ENCODE assay signal across 15 cellular contexts in genomic region chr5:132485641-132486317, GRCh38. TPM values are rescaled to one million over a fixed set of nuclear protein-coding genes. Genes with fewer than 3 reads are reported as not detected.
DNase-seq lines count a peak whose midpoint lies in the region; ATAC-seq, FAIRE-seq and TF ChIP-seq lines count a peak whose summit lies in the region.
"Had no signal": no experiment of that assay in that cellular context is flagged by ENCODE, and none has a peak within 500 bp of the region (broad histone marks: within the 10 kb centered on the region; RNA-seq: fewer than 3 reads in every experiment).

No MANE protein-coding gene starts in this region.

- H3K9me3 ChIP-seq in Caco-2 = no peaks in the 10 kb centered on the region
- H3K9me3 ChIP-seq in colonic mucosa = no peaks in the 10 kb centered on the region
- no peaks in the 10 kb centered on the region for H3K9me3 ChIP-seq in sigmoid colon
- H3K9me3 ChIP-seq: esophagus squamous epithelium had no signal

- H3K4me1 Mint-ChIP-seq in Caco-2 (ENCODE audit: low read depth, unreplicated experiment) (no peaks in the 10 kb centered on the region), activated B cell treated with CpG ODN at 0.5 μM for 24 hours (peaks cover 69% of the 10 kb centered on the region)

- H3K36me3 ChIP-seq in Caco-2 (ENCODE audit: control insufficient read depth, insufficient read depth, low read length) (peaks cover 1% of the 10 kb centered on the region; the same call in 1 of the 2 replicates), colonic mucosa (peaks cover 42% of the 10 kb centered on the region), sigmoid colon (peaks cover 22 to 66% (median 42%) of the 10 kb centered on the region in 4 donors)

- DNase-seq in Caco-2 (peak in 1 of 2 experiments; percentile 25), activated B cell treated with CpG ODN at 0.5 μM for 24 hours (no peak), colonic mucosa (peak; percentile 16), sigmoid colon (peak; percentile 46), OCI-M1 (lab: John Stamatoyannopoulos, UW) (no peak), GM19239 (ENCODE audit: insufficient read length, low spot score) (no peak), activated gamma-delta T cell (lab: John Stamatoyannopoulos, UW) (no peak), GM10266 (ENCODE audit: extremely low spot score) (no peak)
- DNase-seq: DMS 273 treated with DMSO at 0.1 percent for 48 hours, esophagus squamous epithelium, GM23248, kidney glomerular epithelial cell, NCI-H345 had no signal

- H3K4me1 ChIP-seq in Caco-2 (peaks cover 8% of the 10 kb centered on the region), colonic mucosa (no peaks in the 10 kb centered on the region), sigmoid colon (peaks cover 0 to 40% (median 36%) of the 10 kb centered on the region in 4 donors)

- H3K4me3 Mint-ChIP-seq in Caco-2 (ENCODE audit: unreplicated experiment) (no peak overlapping the region), activated B cell treated with CpG ODN at 0.5 μM for 24 hours (no peak overlapping the region)

- no TSS peak for BruUV-seq in Caco-2 (replicated peaks; lab: Mats Ljungman, UMichigan)

- peak overlapping the region in 1 of 2 donors; percentile 16 for H3K9ac ChIP-seq in colonic mucosa (ENCODE audit: low read depth in 2 of 2, low read length in 2 of 2)
- H3K9ac ChIP-seq: GM23248, KMS-11 had no signal

- H3K27ac Mint-ChIP-seq in Caco-2 (ENCODE audit: unreplicated experiment) = peak overlapping the region; percentile 42
- peak overlapping the region; percentile 67 for H3K27ac Mint-ChIP-seq in activated B cell treated with CpG ODN at 0.5 μM for 24 hours

- TF ChIP-seq CTCF in Caco-2 (IDR thresholded peaks at IDR 0.05; ENCODE audit: insufficient read depth in 1 of 2, low read depth in 1 of 2, low read length in 1 of 2, severe bottlenecking in 1 of 2, unreplicated experiment in 1 of 2) (no peak), activated B cell treated with CpG ODN at 0.5 μM for 24 hours (IDR thresholded peaks at IDR 0.05) (no peak), colonic mucosa (IDR thresholded peaks at IDR 0.05) (no peak), sigmoid colon (IDR thresholded peaks at IDR 0.05) (no peak), GM10266 (IDR thresholded peaks at IDR 0.05; ENCODE audit: control insufficient read depth, insufficient read depth, low read depth, missing control alignments) (no peak)

- WGBS in sigmoid colon, 2 donors = 62 to 74% methylated on average over 6 of the region's 6 CpGs

- TF ChIP-seq POLR2A in sigmoid colon (IDR thresholded peaks at IDR 0.05) = no peak

- H3K27me3 ChIP-seq in Caco-2 (replicated peaks; ENCODE audit: control insufficient read depth, insufficient read depth, low read length) = no peaks in the 10 kb centered on the region
- H3K27me3 ChIP-seq in colonic mucosa = no peaks in the 10 kb centered on the region
- no peaks in the 10 kb centered on the region for H3K27me3 ChIP-seq in sigmoid colon
- H3K27me3 ChIP-seq: esophagus squamous epithelium had no signal

- TF ChIP-seq EP300 in sigmoid colon (IDR thresholded peaks at IDR 0.05) = no peak

- H3K27me3 Mint-ChIP-seq in Caco-2 (ENCODE audit: insufficient read depth, unreplicated experiment) (no peaks in the 10 kb centered on the region), activated B cell treated with CpG ODN at 0.5 μM for 24 hours (no peaks in the 10 kb centered on the region)

- intact Hi-C loops in Caco-2 (cut with micrococcal nuclease; ENCODE audit: unreplicated experiment) = no loop called here
- intact Hi-C loops in activated B cell treated with CpG ODN at 0.5 μM for 24 hours (cut with micrococcal nuclease) = no loop called here
- intact Hi-C loops in colonic mucosa (cut with DNase I) = loop anchor here (10.0 kb wide), 1 partner anchor 191 kb away; the partner anchor contains the start of gene SLC22A4
- intact Hi-C loops in sigmoid colon (cut with DNase I) = no loop called here

- no peak for ATAC-seq in activated B cell treated with CpG ODN at 0.5 μM for 24 hours (ENCODE audit: low read depth)

- H3K36me3 Mint-ChIP-seq in Caco-2 (ENCODE audit: insufficient read depth, unreplicated experiment) (peaks cover 27% of the 10 kb centered on the region), activated B cell treated with CpG ODN at 0.5 μM for 24 hours (ENCODE audit: low read depth) (peaks cover 86% of the 10 kb centered on the region)

- POLR2A ChIA-PET in Caco-2 (lab: Charles Lee) = no interaction called here
- POLR2A ChIA-PET in activated B cell treated with CpG ODN at 0.5 μM for 24 hours (lab: Charles Lee) = interaction anchor here (1.0 to 13.4 kb wide), 10 partner anchors 10 to 75 kb away, joined by 3 to 286 read pairs (median 129); no protein-coding TSS in a partner anchor

- CTCF ChIA-PET in Caco-2 (lab: Charles Lee) = no interaction called here
- CTCF ChIA-PET in activated B cell treated with CpG ODN at 0.5 μM for 24 hours (lab: Charles Lee) = no interaction called here

- no peaks in the 10 kb centered on the region for H3K9me3 Mint-ChIP-seq in Caco-2 (ENCODE audit: unreplicated experiment)
- H3K9me3 Mint-ChIP-seq in activated B cell treated with CpG ODN at 0.5 μM for 24 hours = no peaks in the 10 kb centered on the region

- H3K4me3 ChIP-seq in Caco-2 (ENCODE audit: low read depth, low read length) (no peak overlapping the region), colonic mucosa (no peak overlapping the region), sigmoid colon (no peak overlapping the region)
- H3K4me3 ChIP-seq: GM23248 had no signal

- FAIRE-seq in GM19239 (lab: Jason Lieb, UNC) = no peak

- H3K27ac ChIP-seq in colonic mucosa (no peak overlapping the region), sigmoid colon (peak overlapping the region in 3 of 4 donors; percentile 9 to 100 (median 24))
- H3K27ac ChIP-seq: GM23248, KMS-11 had no signal

RNA-seq across cellular contexts. Expression of gene IRF1, which starts 4.8 kb away (rescaled TPM):
- total RNA-seq in Caco-2 (2022) (16.0 and 16.8 TPM in 2 replicates), activated B cell treated with CpG ODN at 0.5 μM for 24 hours (126 and 134 TPM in 2 replicates), colonic mucosa (10 to 100 TPM; 59.7 to 87.8 TPM), sigmoid colon (100 to 1,000 TPM in 1 of 4 donors, 10 to 100 TPM in 3; 15.3 to 124 (median 22.7) TPM)
- polyA plus RNA-seq in sigmoid colon = 100 to 1,000 TPM in 1 of 3 donors, 10 to 100 TPM in 2; 37.2 to 169 (median 70.5) TPM

RNA-seq across cellular contexts. Expression of gene IL5, which starts 57.5 kb away (rescaled TPM):
- total RNA-seq in Caco-2 (2022) (not detected in 2 replicates), activated B cell treated with CpG ODN at 0.5 μM for 24 hours (not detected in 2 replicates), colonic mucosa (not detected), sigmoid colon (not detected)
- polyA plus RNA-seq in sigmoid colon = not detected
- total RNA-seq: esophagus squamous epithelium, GM23248, pulmonary artery endothelial cell had no signal
- polyA plus RNA-seq: GM23248 had no signal

Comparison
In these comparisons a context has a peak if more than half of its experiments do, and no peak if none do; other contexts are left out.
1. DNase-seq: peak in colonic mucosa (single experiment) and sigmoid colon (single experiment); none in activated B cell treated with CpG ODN at 0.5 μM for 24 hours (single experiment), OCI-M1 (single experiment), GM19239 (single experiment), activated gamma-delta T cell (single experiment) and GM10266 (single experiment).